Comparison of ENCODE assay signal across 1 cellular context in genomic region chr17:83129676-83130075, GRCh38.
TF ChIP-seq lines count a peak whose summit lies in the region.

No MANE protein-coding gene starts in this region.

TF ChIP-seq in K562, 482 proteins besides CTCF, POLR2A, EP300 and RAD21:
- TF ChIP-seq, protein P1, sequence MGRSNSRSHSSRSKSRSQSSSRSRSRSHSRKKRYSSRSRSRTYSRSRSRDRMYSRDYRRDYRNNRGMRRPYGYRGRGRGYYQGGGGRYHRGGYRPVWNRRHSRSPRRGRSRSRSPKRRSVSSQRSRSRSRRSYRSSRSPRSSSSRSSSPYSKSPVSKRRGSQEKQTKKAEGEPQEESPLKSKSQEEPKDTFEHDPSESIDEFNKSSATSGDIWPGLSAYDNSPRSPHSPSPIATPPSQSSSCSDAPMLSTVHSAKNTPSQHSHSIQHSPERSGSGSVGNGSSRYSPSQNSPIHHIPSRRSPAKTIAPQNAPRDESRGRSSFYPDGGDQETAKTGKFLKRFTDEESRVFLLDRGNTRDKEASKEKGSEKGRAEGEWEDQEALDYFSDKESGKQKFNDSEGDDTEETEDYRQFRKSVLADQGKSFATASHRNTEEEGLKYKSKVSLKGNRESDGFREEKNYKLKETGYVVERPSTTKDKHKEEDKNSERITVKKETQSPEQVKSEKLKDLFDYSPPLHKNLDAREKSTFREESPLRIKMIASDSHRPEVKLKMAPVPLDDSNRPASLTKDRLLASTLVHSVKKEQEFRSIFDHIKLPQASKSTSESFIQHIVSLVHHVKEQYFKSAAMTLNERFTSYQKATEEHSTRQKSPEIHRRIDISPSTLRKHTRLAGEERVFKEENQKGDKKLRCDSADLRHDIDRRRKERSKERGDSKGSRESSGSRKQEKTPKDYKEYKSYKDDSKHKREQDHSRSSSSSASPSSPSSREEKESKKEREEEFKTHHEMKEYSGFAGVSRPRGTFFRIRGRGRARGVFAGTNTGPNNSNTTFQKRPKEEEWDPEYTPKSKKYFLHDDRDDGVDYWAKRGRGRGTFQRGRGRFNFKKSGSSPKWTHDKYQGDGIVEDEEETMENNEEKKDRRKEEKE (IDR thresholded peaks at IDR 0.05; ENCODE audit: borderline replicate concordance in 1 of 2, control insufficient read depth in 1 of 2, low read depth in 2 of 2, low read length in 1 of 2), result no peak
- TF ChIP-seq ZNF766 (CRISPR knock-in tag; conservative IDR thresholded peaks at IDR 0.05) (no peak), ZBTB34 (CRISPR knock-in tag; IDR thresholded peaks at IDR 0.05) (no peak), ETV1 (tag; conservative IDR thresholded peaks at IDR 0.05; ENCODE audit: low read depth) (no peak), PREB (CRISPR knock-in tag; IDR thresholded peaks at IDR 0.05) (no peak), PHF21A (IDR thresholded peaks at IDR 0.05; ENCODE audit: borderline replicate concordance, low read depth) (no peak), SRSF7 (optimal IDR thresholded peaks at IDR 0.05; ENCODE audit: low read depth, low read length) (no peak), THRAP3 (IDR thresholded peaks at IDR 0.05; ENCODE audit: borderline replicate concordance) (no peak), ZNF197 (CRISPR knock-in tag; IDR thresholded peaks at IDR 0.05; ENCODE audit: low read depth) (no peak), RNF2 (IDR thresholded peaks at IDR 0.05) (no peak)
